Comparison of ENCODE assay signal across 8 cellular contexts in genomic region chr2:15561574-15562344, GRCh38. TPM values are rescaled to one million over a fixed set of nuclear protein-coding genes. Genes with fewer than 3 reads are reported as not detected.
DNase-seq lines count a peak whose midpoint lies in the region; ATAC-seq lines count a peak whose summit lies in the region.

No MANE protein-coding gene starts in this region.

- H3K9me3 ChIP-seq in esophagus (ENCODE audit: control insufficient read depth in 2 of 2, insufficient read depth in 1 of 2, low read depth in 1 of 2, low read length in 1 of 2) = no peaks in the 10 kb centered on the region
- H3K9me3 ChIP-seq in muscle layer of duodenum (ENCODE audit: control insufficient read depth in 1 of 2, low read length in 2 of 2) = no peaks in the 10 kb centered on the region
- no peaks in the 10 kb centered on the region for H3K9me3 ChIP-seq in thymus (ENCODE audit: control insufficient read depth)

- 6 to 7% methylated on average over 13 of the region's 13 CpGs for WGBS in esophagus, 2 donors
- 17% methylated on average over 13 of the region's 13 CpGs for whole genome bisulfite sequencing in thymus

- DNase-seq in NCI-H2029 (lab: John Stamatoyannopoulos, UW) (peak; percentile 13), NCI-H2029 treated with DMSO at 0.1 percent for 48 hours (lab: John Stamatoyannopoulos, UW) (no peak), NCI-H146 treated with DMSO at 0.1 percent for 48 hours (lab: John Stamatoyannopoulos, UW; ENCODE audit: unreplicated experiment) (peak; percentile 70)
- DNase-seq in activated CD8-positive, alpha-beta memory T cell treated with anti-CD3 and anti-CD28 coated beads for 24 hours = peak; percentile 63

- H3K4me3 ChIP-seq in esophagus (ENCODE audit: low read depth in 1 of 2, low read length in 2 of 2) (peak overlapping the region; percentile 88 to 95), muscle layer of duodenum (ENCODE audit: low read depth in 1 of 2, low read length in 2 of 2) (peak overlapping the region; percentile 92 to 99), thymus (ENCODE audit: low read length) (peak overlapping the region; percentile 83)

- no peaks in the 10 kb centered on the region for H3K27me3 ChIP-seq in esophagus (ENCODE audit: control insufficient read depth in 1 of 2, insufficient read depth in 2 of 2, low read length in 2 of 2)
- H3K27me3 ChIP-seq in muscle layer of duodenum (ENCODE audit: low read depth, low read length) = no peaks in the 10 kb centered on the region
- no peaks in the 10 kb centered on the region for H3K27me3 ChIP-seq in thymus (ENCODE audit: control insufficient read depth, insufficient read depth)

- no peaks in the 10 kb centered on the region for H3K36me3 ChIP-seq in esophagus (ENCODE audit: control insufficient read depth in 2 of 2, insufficient read depth in 2 of 2, low read length in 1 of 2)
- no peaks in the 10 kb centered on the region for H3K36me3 ChIP-seq in muscle layer of duodenum (ENCODE audit: control insufficient read depth in 1 of 2, insufficient read depth in 2 of 2, low read length in 2 of 2)
- no peaks in the 10 kb centered on the region for H3K36me3 ChIP-seq in thymus (ENCODE audit: control insufficient read depth, insufficient read depth)

- peak; percentile 20 for ATAC-seq in HG02623 (IDR thresholded peaks at IDR 0.05; ENCODE audit: unreplicated experiment)

- H3K4me1 ChIP-seq in esophagus (ENCODE audit: control insufficient read depth in 2 of 2, insufficient read depth in 2 of 2, low read length in 1 of 2) (no peaks in the 10 kb centered on the region), muscle layer of duodenum (ENCODE audit: control insufficient read depth in 1 of 2, insufficient read depth in 2 of 2, low read length in 2 of 2) (peaks cover 6 to 23% of the 10 kb centered on the region in 2 donors), thymus (ENCODE audit: control insufficient read depth, insufficient read depth, low read length) (peaks cover 5% of the 10 kb centered on the region)

- H3K27ac ChIP-seq in esophagus (ENCODE audit: low read depth in 2 of 2, low read length in 1 of 2) = peak overlapping the region; percentile 28 to 66
- H3K27ac ChIP-seq in muscle layer of duodenum (ENCODE audit: low read length) = peak overlapping the region; percentile 86
- H3K27ac ChIP-seq in thymus (ENCODE audit: low read depth) = peak overlapping the region; percentile 93

RNA-seq across cellular contexts. Expression of gene NBAS, which starts 0.6 kb away (rescaled TPM):
- polyA plus RNA-seq in esophagus (10 to 100 TPM; 13.8 to 15.0 TPM), thymus (31.4 TPM)

RNA-seq across cellular contexts. Expression of gene DDX1, which starts 29.9 kb away (rescaled TPM):
- polyA plus RNA-seq in esophagus (10 to 100 TPM; 40.8 to 70.0 TPM), thymus (64.2 TPM)
